In genomic region chr12:30696103-30696408, GRCh38 we compare ENCODE assay signal across 8 cellular contexts. TPM values are rescaled to one million over a fixed set of nuclear protein-coding genes. Genes with fewer than 3 reads are reported as not detected.
DNase-seq lines count a peak whose midpoint lies in the region; ATAC-seq and TF ChIP-seq lines count a peak whose summit lies in the region.

No MANE protein-coding gene starts in this region.

- DNase-seq in WERI-Rb-1 (no peak), thoracic aorta (ENCODE audit: low spot score) (no peak), HK-2 (ENCODE audit: unreplicated experiment) (no peak)
- DNase-seq in stimulated activated CD8-positive, alpha-beta memory T cell treated with anti-CD3 and anti-CD28 coated beads, Interleukin-4, amount 100 ng/mL, for 48 hours = no peak

- H3K4me1 ChIP-seq in iPS-18a (ENCODE audit: control insufficient read depth, low read depth, low read length) (peaks cover 17% of the 10 kb centered on the region), thoracic aorta (ENCODE audit: control insufficient read depth in 1 of 2, low read depth in 2 of 2) (peaks cover 21 to 40% of the 10 kb centered on the region in 2 donors)

- H3K9me3 ChIP-seq in WERI-Rb-1 (ENCODE audit: severe bottlenecking) (no peaks in the 10 kb centered on the region), iPS-18a (ENCODE audit: control insufficient read depth, low read depth, low read length) (no peaks in the 10 kb centered on the region), thoracic aorta (no peaks in the 10 kb centered on the region)

- TF ChIP-seq CTCF in WERI-Rb-1 (IDR thresholded peaks at IDR 0.05; ENCODE audit: low read depth, low read length) = no peak
- no peak for TF ChIP-seq CTCF in thoracic aorta (IDR thresholded peaks at IDR 0.05)

- peak overlapping the region; percentile 96 for H3K4me3 ChIP-seq in WERI-Rb-1 (ENCODE audit: low read depth, low read length)
- H3K4me3 ChIP-seq in iPS-18a (ENCODE audit: low read length) = peak overlapping the region; percentile 91
- H3K4me3 ChIP-seq in thoracic aorta = peak overlapping the region; percentile 99

- ATAC-seq in GM18868 (IDR thresholded peaks at IDR 0.05; ENCODE audit: unreplicated experiment) = peak; percentile 45
- ATAC-seq in HG02798 (IDR thresholded peaks at IDR 0.05; ENCODE audit: poor library complexity, unreplicated experiment) = peak; percentile 29
- ATAC-seq in thoracic aorta (ENCODE audit: insufficient number of reproducible peaks, low FRiP score, low read depth) = no peak
- ATAC-seq in GM18520 (IDR thresholded peaks at IDR 0.05; ENCODE audit: unreplicated experiment) = no peak

- H3K27me3 ChIP-seq in WERI-Rb-1 (ENCODE audit: insufficient read depth, low read depth, severe bottlenecking) (no peaks in the 10 kb centered on the region), iPS-18a (ENCODE audit: control insufficient read depth, insufficient read depth, low read length) (no peaks in the 10 kb centered on the region), thoracic aorta (replicated peaks; ENCODE audit: insufficient read depth) (no peaks in the 10 kb centered on the region)

- no peak overlapping the region for H3K9ac ChIP-seq in iPS-18a (ENCODE audit: low read length)

- peak overlapping the region; percentile 79 for H3K27ac ChIP-seq in WERI-Rb-1
- H3K27ac ChIP-seq in iPS-18a (ENCODE audit: low read length) = no peak overlapping the region
- peak overlapping the region; percentile 59 to 66 for H3K27ac ChIP-seq in thoracic aorta

- no peaks in the 10 kb centered on the region; the same call in 1 of the 2 replicates for H3K36me3 ChIP-seq in WERI-Rb-1
- H3K36me3 ChIP-seq in iPS-18a (ENCODE audit: control insufficient read depth, low read depth, low read length) = no peaks in the 10 kb centered on the region
- no peaks in the 10 kb centered on the region for H3K36me3 ChIP-seq in thoracic aorta

RNA-seq across cellular contexts. Expression of gene IPO8, which starts 0.4 kb away (rescaled TPM):
- 10 to 100 TPM; 28.8 to 49.4 TPM for total RNA-seq in thoracic aorta

RNA-seq across cellular contexts. Expression of gene CAPRIN2, which starts 58.7 kb away (rescaled TPM):
- 10 to 100 TPM; 52.8 to 61.8 TPM for total RNA-seq in thoracic aorta

Comparison
In these comparisons a context has a peak if more than half of its experiments do, and no peak if none do; other contexts are left out.
1. ATAC-seq: peak in GM18868 (single experiment) and HG02798 (single experiment); none in thoracic aorta (single experiment) and GM18520 (single experiment).
2. Peak in every context shown above with its lines, with median percentiles within 50 percentile points of each other: H3K4me3 ChIP-seq.